12 cellular contexts compared by ENCODE assay signal in genomic region chr18:63307555-63308200, GRCh38. TPM values are rescaled to one million over a fixed set of nuclear protein-coding genes. Genes with fewer than 3 reads are reported as not detected.
DNase-seq lines count a peak whose midpoint lies in the region; ATAC-seq and TF ChIP-seq lines count a peak whose summit lies in the region.
"Had no signal": no experiment of that assay in that cellular context is flagged by ENCODE, and none has a peak within 500 bp of the region (broad histone marks: within the 10 kb centered on the region; RNA-seq: fewer than 3 reads in every experiment).

No MANE protein-coding gene starts in this region.

- H3K27ac ChIP-seq in SU-DHL-6 (ENCODE audit: low read depth, low read length) (peak overlapping the region; percentile 3; the same call in 1 of the 2 replicates), thyroid gland (peak overlapping the region in 2 of 3 donors; percentile 26 to 49)
- H3K27ac ChIP-seq: lower lobe of right lung had no signal

- no peaks in the 10 kb centered on the region for H3K27me3 ChIP-seq in SU-DHL-6 (ENCODE audit: low read length)
- no peaks in the 10 kb centered on the region for H3K27me3 ChIP-seq in thyroid gland

- no peak overlapping the region for H3K27ac Mint-ChIP-seq in activated naive CD8-positive, alpha-beta T cell treated with anti-CD3 and anti-CD28 coated beads, Interleukin-2, amount 10 ng/mL, durations not matched to agents 7 days and 5 days
- no peak overlapping the region for H3K27ac Mint-ChIP-seq in activated naive CD8-positive, alpha-beta T cell treated with anti-CD3 and anti-CD28 coated beads, Interleukin-2, amount 50 U/mL, for 24 hours

- H3K4me1 ChIP-seq in thyroid gland, result peaks cover 38 to 58% of the 10 kb centered on the region in 2 donors

- DNase-seq in activated naive CD8-positive, alpha-beta T cell treated with anti-CD3 and anti-CD28 coated beads, Interleukin-2, amount 10 ng/mL, durations not matched to agents 7 days and 5 days, result no peak
- no peak for DNase-seq in activated naive CD8-positive, alpha-beta T cell treated with anti-CD3 and anti-CD28 coated beads, Interleukin-2, amount 50 U/mL, for 24 hours
- DNase-seq in kidney glomerular epithelial cell (lab: John Stamatoyannopoulos, UW), result peak; percentile 52
- DNase-seq in thyroid gland, result no peak
- no peak for DNase-seq in GM19240 (ENCODE audit: insufficient read length, low spot score)
- DNase-seq in SHP77 treated with DMSO at 0.1 percent for 48 hours (lab: John Stamatoyannopoulos, UW), result no peak
- DNase-seq: lower lobe of right lung; stimulated activated CD4-positive, alpha-beta T cell treated with anti-CD3 and anti-CD28 coated beads, Interleukin-15, amount 100 ng/mL, for 24 hours had no signal

- H3K9me3 ChIP-seq in SU-DHL-6 (ENCODE audit: insufficient read depth, low read length), result no peaks in the 10 kb centered on the region
- H3K9me3 ChIP-seq in thyroid gland, result no peaks in the 10 kb centered on the region
- H3K9me3 ChIP-seq: lower lobe of right lung had no signal

- peak overlapping the region; percentile 26 for H3K4me2 ChIP-seq in SU-DHL-6 (ENCODE audit: low read depth, low read length, poor library complexity, severe bottlenecking)

- ATAC-seq in activated naive CD8-positive, alpha-beta T cell treated with anti-CD3 and anti-CD28 coated beads, Interleukin-2, amount 10 ng/mL, durations not matched to agents 7 days and 5 days (ENCODE audit: low read depth), result no peak
- no peak for ATAC-seq in activated naive CD8-positive, alpha-beta T cell treated with anti-CD3 and anti-CD28 coated beads, Interleukin-2, amount 50 U/mL, for 24 hours
- ATAC-seq in HG03520 (IDR thresholded peaks at IDR 0.05; ENCODE audit: unreplicated experiment), result no peak
- ATAC-seq: lower lobe of right lung, Panc1 had no signal

- H3K9ac ChIP-seq in SU-DHL-6 (ENCODE audit: low read length), result no peak overlapping the region

- H2AFZ ChIP-seq in SU-DHL-6 (ENCODE audit: low read depth, low read length, severe bottlenecking), result no peak overlapping the region

- peaks cover 74% of the 10 kb centered on the region for H3K4me1 Mint-ChIP-seq in activated naive CD8-positive, alpha-beta T cell treated with anti-CD3 and anti-CD28 coated beads, Interleukin-2, amount 10 ng/mL, durations not matched to agents 7 days and 5 days
- H3K4me1 Mint-ChIP-seq in activated naive CD8-positive, alpha-beta T cell treated with anti-CD3 and anti-CD28 coated beads, Interleukin-2, amount 50 U/mL, for 24 hours, result peaks cover 89% of the 10 kb centered on the region

- H3K4me3 ChIP-seq in SU-DHL-6 (ENCODE audit: insufficient read depth, low read length, poor library complexity, severe bottlenecking) (no peak overlapping the region), thyroid gland (replicated peaks in 1 of 3) (no peak overlapping the region)
- H3K4me3 ChIP-seq: lower lobe of right lung had no signal

- POLR2A ChIA-PET in activated naive CD8-positive, alpha-beta T cell treated with anti-CD3 and anti-CD28 coated beads, Interleukin-2, amount 10 ng/mL, durations not matched to agents 7 days and 5 days (lab: Charles Lee), result interaction anchor here (0.6 to 1.2 kb wide), 2 partner anchors 10 to 102 kb away, joined by 3 read pairs; no protein-coding TSS in a partner anchor

- intact Hi-C loops in thyroid gland (cut with DNase I), result no loop called here

- H3K9me3 Mint-ChIP-seq in activated naive CD8-positive, alpha-beta T cell treated with anti-CD3 and anti-CD28 coated beads, Interleukin-2, amount 10 ng/mL, durations not matched to agents 7 days and 5 days, result no peaks in the 10 kb centered on the region
- no peaks in the 10 kb centered on the region for H3K9me3 Mint-ChIP-seq in activated naive CD8-positive, alpha-beta T cell treated with anti-CD3 and anti-CD28 coated beads, Interleukin-2, amount 50 U/mL, for 24 hours
- H3K9me3 Mint-ChIP-seq: CD14-positive monocyte had no signal

- TF ChIP-seq CTCF in SU-DHL-6 (IDR thresholded peaks at IDR 0.05; ENCODE audit: insufficient read depth, low read length, poor library complexity, severe bottlenecking), result no peak
- TF ChIP-seq CTCF in thyroid gland (IDR thresholded peaks at IDR 0.05), result no peak

- H3K36me3 Mint-ChIP-seq in activated naive CD8-positive, alpha-beta T cell treated with anti-CD3 and anti-CD28 coated beads, Interleukin-2, amount 10 ng/mL, durations not matched to agents 7 days and 5 days, result peaks cover 44% of the 10 kb centered on the region
- peaks cover 29% of the 10 kb centered on the region for H3K36me3 Mint-ChIP-seq in activated naive CD8-positive, alpha-beta T cell treated with anti-CD3 and anti-CD28 coated beads, Interleukin-2, amount 50 U/mL, for 24 hours (ENCODE audit: low read depth)

- no peak for TF ChIP-seq POLR2A in thyroid gland (IDR thresholded peaks at IDR 0.05)

- H3K4me3 Mint-ChIP-seq in activated naive CD8-positive, alpha-beta T cell treated with anti-CD3 and anti-CD28 coated beads, Interleukin-2, amount 10 ng/mL, durations not matched to agents 7 days and 5 days, result peak overlapping the region; percentile 8
- H3K4me3 Mint-ChIP-seq in activated naive CD8-positive, alpha-beta T cell treated with anti-CD3 and anti-CD28 coated beads, Interleukin-2, amount 50 U/mL, for 24 hours, result no peak overlapping the region
- H3K4me3 Mint-ChIP-seq: CD14-positive monocyte had no signal

- H3K9me2 ChIP-seq in SU-DHL-6 (replicated peaks; ENCODE audit: insufficient read depth, low read length), result no peaks in the 10 kb centered on the region

- WGBS in thyroid gland, 2 donors, result 52 to 61% methylated on average over 2 of the region's 2 CpGs

- H3K79me2 ChIP-seq in SU-DHL-6 (ENCODE audit: insufficient read depth, low read length), result peaks cover 100% of the 10 kb centered on the region

- H4K20me1 ChIP-seq in SU-DHL-6 (ENCODE audit: low read depth, low read length), result peaks cover 45% of the 10 kb centered on the region

- peaks cover 38% of the 10 kb centered on the region; the same call in 1 of the 2 replicates for H3F3A ChIP-seq in SU-DHL-6 (ENCODE audit: insufficient read depth)

- H3K36me3 ChIP-seq in SU-DHL-6 (ENCODE audit: low read length), result peaks cover 8% of the 10 kb centered on the region; the same call in 1 of the 2 replicates
- H3K36me3 ChIP-seq in thyroid gland, result no peaks in the 10 kb centered on the region
- H3K36me3 ChIP-seq: lower lobe of right lung had no signal

- H3K27me3 Mint-ChIP-seq in activated naive CD8-positive, alpha-beta T cell treated with anti-CD3 and anti-CD28 coated beads, Interleukin-2, amount 10 ng/mL, durations not matched to agents 7 days and 5 days, result no peaks in the 10 kb centered on the region
- no peaks in the 10 kb centered on the region for H3K27me3 Mint-ChIP-seq in activated naive CD8-positive, alpha-beta T cell treated with anti-CD3 and anti-CD28 coated beads, Interleukin-2, amount 50 U/mL, for 24 hours

RNA-seq across cellular contexts. Expression of gene BCL2, which starts 11.9 kb away (rescaled TPM):
- total RNA-seq in activated naive CD8-positive, alpha-beta T cell treated with anti-CD3 and anti-CD28 coated beads, Interleukin-2, amount 10 ng/mL, durations not matched to agents 7 days and 5 days, result 100 to 1,000 TPM; 121 to 128 TPM
- total RNA-seq in thyroid gland, result 100 to 1,000 TPM; 108 to 163 (median 115) TPM

RNA-seq across cellular contexts. Expression of gene KDSR, which starts 59.3 kb away (rescaled TPM):
- total RNA-seq in activated naive CD8-positive, alpha-beta T cell treated with anti-CD3 and anti-CD28 coated beads, Interleukin-2, amount 10 ng/mL, durations not matched to agents 7 days and 5 days, result 10 to 100 TPM; 48.1 to 50.1 TPM
- total RNA-seq in thyroid gland, result 10 to 100 TPM; 30.7 to 85.7 (median 46.8) TPM
